15 cellular contexts compared by ENCODE assay signal in the genomic region with DNA sequence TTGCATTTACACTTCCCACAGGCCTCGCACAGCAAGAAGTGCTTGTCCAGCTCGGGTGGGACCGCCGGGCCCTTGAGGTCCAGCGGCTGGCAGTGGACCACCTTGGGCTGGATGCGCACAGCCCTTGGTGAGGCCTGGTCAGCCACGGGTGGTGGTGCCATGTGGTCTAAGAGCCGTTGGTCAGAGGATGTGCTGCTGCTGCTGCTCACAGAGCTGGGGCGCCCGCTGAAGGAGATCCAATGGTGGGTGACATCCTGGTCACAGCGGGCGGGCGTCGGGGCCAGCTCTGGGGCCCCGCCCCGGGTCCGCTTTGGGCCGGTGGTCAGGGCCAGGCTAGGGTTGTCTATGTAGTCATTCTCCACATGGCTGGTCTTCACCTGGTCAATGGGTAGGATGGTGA.
"Had no signal": no experiment of that assay in that cellular context is flagged by ENCODE, and none has a peak within 500 bp of the region (broad histone marks: within the 10 kb centered on the region; RNA-seq: fewer than 3 reads in every experiment).

No MANE protein-coding gene starts in this region.

- H2AFZ ChIP-seq: neural progenitor cell had no signal

- H3K4me2 ChIP-seq: neural progenitor cell had no signal

- H3K4me1 ChIP-seq: uterus had no signal

- H3K27ac Mint-ChIP-seq: neural progenitor cell had no signal

- H3K4me3 ChIP-seq: neural progenitor cell, ovary, thyroid gland, uterus had no signal

- H3K9me3 Mint-ChIP-seq: endodermal cell, mesothelial cell of epicardium, neural progenitor cell had no signal

- H3K27me3 ChIP-seq: breast epithelium, ovary, thyroid gland, uterus had no signal

- H3K9ac ChIP-seq: neural progenitor cell had no signal

- H3K36me3 ChIP-seq: breast epithelium, neural progenitor cell, ovary, uterus had no signal

- ATAC-seq: activated CD4-positive, CD25-positive, alpha-beta regulatory T cell treated with anti-CD3 and anti-CD28 coated beads, Interleukin-2, amount 50 U/mL, for 24 hours; sciatic nerve had no signal

- H3K27ac ChIP-seq: dorsolateral prefrontal cortex, neural progenitor cell, ovary, thyroid gland, uterus had no signal

- H3K9me3 ChIP-seq: breast epithelium, ovary, thyroid gland, uterus had no signal

- H3K4me3 Mint-ChIP-seq: endodermal cell, mesothelial cell of epicardium, neural progenitor cell had no signal

- DNase-seq: activated naive CD4-positive, alpha-beta T cell; aorta; dorsolateral prefrontal cortex; erythroblast; hippocampal formation; ovary; stimulated activated CD4-positive, alpha-beta T cell treated with anti-CD3 and anti-CD28 coated beads, Interleukin-1b, Interleukin-23, amount 100 ng/mL, for 48 hours; thyroid gland; uterus had no signal
